ENCODE assay signal across 27 cellular contexts in the genomic region with DNA sequence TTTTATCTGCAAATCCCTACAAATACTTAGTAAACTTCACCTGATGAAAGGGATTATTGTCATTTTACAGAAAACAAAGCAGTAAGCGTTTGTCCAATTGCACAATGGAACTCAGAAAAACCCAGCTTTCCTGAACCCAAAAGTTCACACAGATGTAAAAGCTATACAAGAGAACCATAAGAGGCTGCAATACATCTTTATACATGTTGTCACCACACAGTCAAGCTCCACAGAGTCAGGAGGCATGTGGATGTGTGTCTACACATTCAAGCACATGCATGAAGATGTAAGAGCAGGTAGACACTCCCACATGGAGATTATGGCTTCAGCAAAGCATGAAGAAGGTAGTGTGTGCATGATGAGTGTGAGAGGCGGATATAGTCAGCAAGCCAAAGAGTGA.
"Had no signal": no experiment of that assay in that cellular context is flagged by ENCODE, and none has a peak within 500 bp of the region (broad histone marks: within the 10 kb centered on the region; RNA-seq: fewer than 3 reads in every experiment).

No MANE protein-coding gene starts in this region.

- H3K9me3 Mint-ChIP-seq: activated B cell treated with CpG ODN at 0.5 μM for 24 hours; activated naive CD4-positive, alpha-beta T cell treated with anti-CD3 and anti-CD28 coated beads for 36 hours; activated naive CD8-positive, alpha-beta T cell treated with anti-CD3 and anti-CD28 coated beads, Interleukin-2, amount 50 U/mL, for 24 hours; effector memory CD8-positive, alpha-beta T cell; nephron progenitor cell had no signal

- H3K36me3 ChIP-seq: esophagus muscularis mucosa, gastrocnemius medialis, sigmoid colon, vagina had no signal

- H3K27me3 ChIP-seq: dorsolateral prefrontal cortex, esophagus muscularis mucosa, gastrocnemius medialis, sigmoid colon, testis, vagina had no signal

- H3K27ac Mint-ChIP-seq: activated B cell treated with CpG ODN at 0.5 μM for 24 hours; activated CD4-positive, alpha-beta T cell treated with anti-CD3 and anti-CD28 coated beads for 36 hours; activated naive CD4-positive, alpha-beta T cell treated with anti-CD3 and anti-CD28 coated beads for 36 hours; activated naive CD8-positive, alpha-beta T cell treated with anti-CD3 and anti-CD28 coated beads, Interleukin-2, amount 50 U/mL, for 24 hours; effector memory CD8-positive, alpha-beta T cell; nephron progenitor cell had no signal

- H3K27ac ChIP-seq: dorsolateral prefrontal cortex, esophagus muscularis mucosa, gastrocnemius medialis, sigmoid colon, testis, vagina had no signal

- H3K27me3 Mint-ChIP-seq: activated B cell treated with CpG ODN at 0.5 μM for 24 hours; activated CD4-positive, alpha-beta T cell treated with anti-CD3 and anti-CD28 coated beads for 36 hours; brain had no signal

- H3K36me3 Mint-ChIP-seq: brain had no signal

- H3K4me1 Mint-ChIP-seq: activated B cell treated with CpG ODN at 0.5 μM for 24 hours; activated CD4-positive, alpha-beta T cell treated with anti-CD3 and anti-CD28 coated beads for 36 hours had no signal

- H3K4me3 ChIP-seq: dorsolateral prefrontal cortex, esophagus muscularis mucosa, gastrocnemius medialis, sigmoid colon, testis, vagina had no signal

- FAIRE-seq: colon, islet of Langerhans had no signal

- H3K4me3 Mint-ChIP-seq: activated B cell treated with CpG ODN at 0.5 μM for 24 hours; activated CD4-positive, alpha-beta T cell treated with anti-CD3 and anti-CD28 coated beads for 36 hours; activated naive CD4-positive, alpha-beta T cell treated with anti-CD3 and anti-CD28 coated beads for 36 hours; activated naive CD8-positive, alpha-beta T cell treated with anti-CD3 and anti-CD28 coated beads, Interleukin-2, amount 50 U/mL, for 24 hours; brain; effector memory CD8-positive, alpha-beta T cell; nephron progenitor cell had no signal

- DNase-seq: activated B cell treated with CpG ODN at 0.5 μM for 24 hours; activated CD4-positive, alpha-beta T cell treated with anti-CD3 and anti-CD28 coated beads, Interleukin-2, amount 50 U/mL, for 4 hours; activated effector memory CD4-positive, alpha-beta T cell treated with Interleukin-2 at 50 U/mL for 16 hours; activated T-cell treated with anti-CD3 and anti-CD28 coated beads, Interleukin-2, amount 50 U/mL, for 48 hours; aorta; caudate nucleus; dorsolateral prefrontal cortex; effector memory CD8-positive, alpha-beta T cell; gastrocnemius medialis; hypothalamus; left cardiac atrium; nephron progenitor cell; sigmoid colon; stimulated activated CD4-positive, alpha-beta T cell treated with anti-CD3 and anti-CD28 coated beads, Interleukin-2, amount 100 ng/mL, for 48 hours; stimulated activated CD8-positive, alpha-beta memory T cell treated with anti-CD3 and anti-CD28 coated beads, Interleukin-4, amount 100 ng/mL, for 48 hours; stimulated activated naive CD4-positive, alpha-beta T cell; T-helper 9 cell; testis; trophoblast cell had no signal

- H3K9me3 ChIP-seq: esophagus muscularis mucosa, gastrocnemius medialis, sigmoid colon, testis, vagina had no signal

- ATAC-seq: activated CD4-positive, alpha-beta T cell treated with anti-CD3 and anti-CD28 coated beads for 36 hours; activated naive CD8-positive, alpha-beta T cell treated with anti-CD3 and anti-CD28 coated beads, Interleukin-2, amount 50 U/mL, for 24 hours; effector memory CD8-positive, alpha-beta T cell; gastrocnemius medialis had no signal
